13 cellular contexts compared by ENCODE assay signal in the genomic region with DNA sequence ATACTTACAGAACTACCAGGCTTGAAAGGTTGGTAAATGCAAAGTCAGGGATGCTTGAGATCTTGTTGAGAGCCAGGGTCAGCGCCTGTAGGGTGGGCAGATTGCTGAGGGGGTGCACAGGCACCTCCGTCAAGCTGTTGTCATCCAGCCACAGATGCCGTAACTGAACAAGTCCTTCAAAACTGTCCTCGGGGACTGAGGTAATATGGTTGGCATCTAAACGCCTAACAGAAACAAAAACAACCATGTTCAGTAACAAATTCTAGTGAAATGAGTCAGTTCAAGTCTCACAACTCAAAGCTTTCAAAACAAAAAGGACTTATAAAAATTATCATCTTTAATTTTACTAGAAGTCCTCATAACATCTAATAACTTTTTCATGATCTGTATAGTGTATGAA. TPM values are rescaled to one million over a fixed set of nuclear protein-coding genes. Genes with fewer than 3 reads are reported as not detected.
DNase-seq lines count a peak whose midpoint lies in the region; ATAC-seq, FAIRE-seq and TF ChIP-seq lines count a peak whose summit lies in the region.
"Had no signal": no experiment of that assay in that cellular context is flagged by ENCODE, and none has a peak within 500 bp of the region (broad histone marks: within the 10 kb centered on the region; RNA-seq: fewer than 3 reads in every experiment).

No MANE protein-coding gene starts in this region.

- H3K36me3 ChIP-seq in skeletal muscle satellite cell (ENCODE audit: insufficient read depth, low read length): no peaks in the 10 kb centered on the region
- no peaks in the 10 kb centered on the region for H3K36me3 ChIP-seq in left lung
- H3K36me3 ChIP-seq: WERI-Rb-1 had no signal

- ATAC-seq in HG03095 (IDR thresholded peaks at IDR 0.05; ENCODE audit: unreplicated experiment) (no peak), left lung (no peak)
- ATAC-seq: activated T-helper 17 cell treated with anti-CD3 and anti-CD28 coated beads, Interleukin-2, amount 50 U/mL, for 72 hours had no signal

- no peak overlapping the region for H3K27ac ChIP-seq in left lung
- H3K27ac ChIP-seq: WERI-Rb-1 had no signal

- FAIRE-seq in D721Med (lab: Jason Lieb, UNC): no peak
- FAIRE-seq: RCC 7860 had no signal

- H3K4me2 ChIP-seq in skeletal muscle satellite cell (ENCODE audit: low read length): peak overlapping the region; percentile 78

- intact Hi-C loops in left lung (cut with DNase I): no loop called here

- H3K9ac ChIP-seq in skeletal muscle satellite cell (ENCODE audit: low read depth, low read length): peak overlapping the region; percentile 16

- no peak overlapping the region for H3K4me3 ChIP-seq in foreskin fibroblast (ENCODE audit: low read depth in 1 of 2, low read length in 2 of 2)
- H3K4me3 ChIP-seq in skeletal muscle satellite cell (ENCODE audit: low read length): peak overlapping the region; percentile 59
- H3K4me3 ChIP-seq in left lung: no peak overlapping the region

- TF ChIP-seq CTCF in foreskin fibroblast (IDR thresholded peaks at IDR 0.05; ENCODE audit: low read depth, low read length) (no peak), left lung (IDR thresholded peaks at IDR 0.05) (no peak), D721Med (IDR thresholded peaks at IDR 0.05; ENCODE audit: insufficient read depth, missing control alignments) (no peak)

- H3K4me1 ChIP-seq in skeletal muscle satellite cell (ENCODE audit: control insufficient read depth, insufficient read depth, low read length) (peaks cover 25% of the 10 kb centered on the region), left lung (no peaks in the 10 kb centered on the region)

- H3K27me3 ChIP-seq in skeletal muscle satellite cell (ENCODE audit: control insufficient read depth, insufficient read depth, low read length): no peaks in the 10 kb centered on the region
- H3K27me3 ChIP-seq in left lung: peaks cover 8 to 9% of the 10 kb centered on the region in 2 donors

- H3K9me3 ChIP-seq in skeletal muscle satellite cell (replicated peaks; ENCODE audit: low read length) (no peaks in the 10 kb centered on the region), left lung (no peaks in the 10 kb centered on the region)

- DNase-seq in GM04503 (ENCODE audit: low read depth) (peak; percentile 75), T1000 (lab: John Stamatoyannopoulos, UW) (peak; percentile 28), foreskin fibroblast (peak; percentile 78 to 84), SHP77 treated with DMSO at 0.1 percent for 48 hours (lab: John Stamatoyannopoulos, UW) (no peak), left lung (no peak), D721Med (ENCODE audit: insufficient read length, low spot score) (no peak)
- DNase-seq: GDM1, NCI-H2029, WERI-Rb-1 had no signal

RNA-seq across cellular contexts. Expression of gene CCDC34, which starts 22.2 kb away (rescaled TPM):
- total RNA-seq in skeletal muscle satellite cell (2012; rRNA removed): 4.6 and 5.5 TPM in 2 replicates
- total RNA-seq in left lung: 1 to 10 TPM; 3.2 to 5.0 TPM

Comparison
In these comparisons a context has a peak if more than half of its experiments do, and no peak if none do; other contexts are left out.
1. DNase-seq: peak in GM04503 (single experiment), T1000 (single experiment) and foreskin fibroblast (2 of 2); none in SHP77 treated with DMSO at 0.1 percent for 48 hours (single experiment), left lung (0 of 2) and D721Med (single experiment).